In the genomic region with DNA sequence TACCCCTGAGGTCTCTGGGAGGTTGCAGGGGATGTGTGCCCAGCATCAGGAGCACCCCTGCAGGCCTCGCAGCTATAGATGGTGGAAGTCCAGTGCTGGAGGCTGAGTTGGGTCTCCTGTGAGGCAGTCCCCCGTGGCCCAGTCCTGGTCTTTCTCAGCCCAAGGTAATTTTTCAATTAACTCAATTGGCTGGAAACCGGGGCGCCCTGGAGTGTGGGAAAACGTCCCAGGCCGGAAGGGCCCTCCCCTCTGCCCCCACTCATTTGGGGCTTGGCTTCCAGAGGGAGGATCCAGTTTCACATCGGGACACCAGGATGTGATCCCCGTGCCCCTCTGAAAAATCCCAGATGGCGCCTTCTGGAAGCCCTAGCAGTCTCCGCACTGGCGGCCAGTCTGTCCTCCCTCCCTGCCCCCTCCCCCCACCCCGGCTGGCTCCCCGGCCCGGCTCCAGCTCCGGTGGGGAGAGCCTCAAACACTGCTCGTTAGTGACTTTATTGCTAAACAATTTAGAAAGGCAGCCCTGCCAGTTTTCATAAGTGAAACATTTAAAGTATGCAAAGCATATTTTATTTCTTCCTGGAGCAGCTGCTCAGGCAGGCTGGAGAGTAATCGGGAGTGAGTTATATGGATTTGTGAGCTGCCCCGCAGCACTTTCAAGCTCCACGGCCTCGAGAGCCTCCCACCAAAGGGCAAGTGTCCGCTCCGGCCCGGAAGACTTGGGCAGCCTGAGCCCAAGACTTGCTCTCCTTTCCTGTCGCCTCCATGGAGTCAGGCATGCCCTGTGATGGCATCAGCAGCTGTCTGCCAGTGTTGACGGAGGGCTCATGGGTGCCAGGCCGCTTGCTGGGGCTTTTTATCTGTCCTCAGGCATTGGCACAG, we compare ENCODE assay signal across 9 cellular contexts.
DNase-seq lines count a peak whose midpoint lies in the region; ATAC-seq lines count a peak whose summit lies in the region.
"Had no signal": no experiment of that assay in that cellular context is flagged by ENCODE, and none has a peak within 500 bp of the region (broad histone marks: within the 10 kb centered on the region; RNA-seq: fewer than 3 reads in every experiment).

No MANE protein-coding gene starts in this region.

- ATAC-seq in left lobe of liver (peak; percentile 59), HG03439 (IDR thresholded peaks at IDR 0.05; ENCODE audit: unreplicated experiment) (no peak)

- peak overlapping the region; percentile 97 for H3K27ac ChIP-seq in cingulate gyrus (ENCODE audit: low read depth, low read length)

- DNase-seq in LHCN-M2 (ENCODE audit: low read depth): peak; percentile 81
- peak; percentile 53 for DNase-seq in left lobe of liver (ENCODE audit: low spot score)
- DNase-seq in superior temporal gyrus (ENCODE audit: extremely low spot score): peak; percentile 66
- no peak for DNase-seq in GM19238 (ENCODE audit: insufficient read length, low spot score)
- DNase-seq in T-helper 9 cell: no peak
- no peak for DNase-seq in stimulated activated naive CD4-positive, alpha-beta T cell (lab: John Stamatoyannopoulos, UW)
- DNase-seq: NCI-H1436 treated with DMSO at 0.1 percent for 48 hours had no signal

Comparison
In these comparisons a context has a peak if more than half of its experiments do, and no peak if none do; other contexts are left out.
1. DNase-seq: peak in LHCN-M2 (single experiment), left lobe of liver (single experiment) and superior temporal gyrus (single experiment); none in GM19238 (single experiment), T-helper 9 cell (single experiment) and stimulated activated naive CD4-positive, alpha-beta T cell (0 of 6).